Comparison of ENCODE assay signal across 25 cellular contexts in the genomic region with DNA sequence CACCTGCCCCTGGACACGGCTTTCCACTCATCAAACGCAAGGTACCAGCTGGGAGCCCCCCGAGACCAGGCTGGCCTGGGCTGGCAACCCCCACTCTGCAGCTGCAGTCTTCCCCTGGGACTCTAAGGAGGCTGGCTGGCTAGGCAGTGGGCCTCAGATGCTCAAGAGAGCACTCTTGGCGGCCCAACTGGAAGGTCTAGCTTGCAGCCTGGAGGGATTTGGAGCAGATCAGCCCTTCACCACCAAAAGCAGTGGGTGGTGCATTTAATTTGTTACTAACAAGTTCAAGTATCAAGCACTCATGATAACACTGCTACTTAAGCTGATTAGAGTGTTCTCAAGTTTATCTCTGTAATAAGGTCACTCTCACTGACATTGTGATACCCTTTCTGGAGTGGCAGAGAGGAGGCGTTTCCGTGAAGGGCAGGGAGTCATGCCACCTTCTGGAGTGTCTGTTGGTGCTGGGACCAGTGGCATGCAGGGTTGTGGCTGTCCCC. TPM values are rescaled to one million over a fixed set of nuclear protein-coding genes. Genes with fewer than 3 reads are reported as not detected.
DNase-seq lines count a peak whose midpoint lies in the region; ATAC-seq and TF ChIP-seq lines count a peak whose summit lies in the region.
"Had no signal": no experiment of that assay in that cellular context is flagged by ENCODE, and none has a peak within 500 bp of the region (broad histone marks: within the 10 kb centered on the region; RNA-seq: fewer than 3 reads in every experiment).

No MANE protein-coding gene starts in this region.

- ATAC-seq in body of pancreas: no peak
- ATAC-seq in upper lobe of left lung (ENCODE audit: low FRiP score in 2 of 2): peak in 1 of 2 donors; percentile 35
- ATAC-seq: HepG2, mucosa of descending colon had no signal

- H3K9me3 ChIP-seq in body of pancreas (no peaks in the 10 kb centered on the region), upper lobe of left lung (no peaks in the 10 kb centered on the region)
- H3K9me3 ChIP-seq: HAP-1, mucosa of descending colon, neutrophil, right atrium auricular region had no signal

- peaks cover 9% of the 10 kb centered on the region for H3K4me1 Mint-ChIP-seq in activated CD4-positive, alpha-beta T cell treated with anti-CD3 and anti-CD28 coated beads, Interleukin-2, amount 10 ng/mL, durations not matched to agents 24 days and 14 days
- peaks cover 8% of the 10 kb centered on the region for H3K4me1 Mint-ChIP-seq in nephron progenitor cell
- peaks cover 13% of the 10 kb centered on the region for H3K4me1 Mint-ChIP-seq in glutamatergic neuron (ENCODE audit: low read depth, unreplicated experiment)

- no peak for DNase-seq in activated CD4-positive, alpha-beta T cell treated with anti-CD3 and anti-CD28 coated beads, Interleukin-2, amount 10 ng/mL, durations not matched to agents 24 days and 14 days
- no peak for DNase-seq in activated CD4-positive, alpha-beta T cell treated with anti-CD3 and anti-CD28 coated beads for 4 hours
- DNase-seq in body of pancreas: no peak
- no peak for DNase-seq in nephron progenitor cell
- peak in 1 of 2 donors; percentile 68 for DNase-seq in upper lobe of left lung
- no peak for DNase-seq in HT-29 (ENCODE audit: low spot score)
- DNase-seq in glutamatergic neuron: no peak
- DNase-seq in T1000 (lab: John Stamatoyannopoulos, UW): no peak
- DNase-seq: activated CD4-positive, alpha-beta T cell treated with anti-CD3 and anti-CD28 coated beads, Interleukin-2, amount 10 ng/mL, durations not matched to agents 7 days and 5 days; activated CD8-positive, alpha-beta memory T cell treated with anti-CD3 and anti-CD28 coated beads, Interleukin-2, amount 50 U/mL, for 4 hours; activated effector memory CD4-positive, alpha-beta T cell treated with anti-CD3 and anti-CD28 coated beads, Interleukin-2, amount 50 U/mL, for 16 hours; dermis blood vessel endothelial cell; DMS153; kidney glomerular epithelial cell; mucosa of descending colon; NCI-H345; SHP77; stimulated activated naive CD4-positive, alpha-beta T cell had no signal

- no peak overlapping the region for H3K4me3 Mint-ChIP-seq in activated CD4-positive, alpha-beta T cell treated with anti-CD3 and anti-CD28 coated beads, Interleukin-2, amount 10 ng/mL, durations not matched to agents 24 days and 14 days
- H3K4me3 Mint-ChIP-seq in nephron progenitor cell (no peak overlapping the region), glutamatergic neuron (ENCODE audit: unreplicated experiment) (no peak overlapping the region)
- H3K4me3 Mint-ChIP-seq: activated CD4-positive, alpha-beta T cell treated with anti-CD3 and anti-CD28 coated beads, Interleukin-2, amount 10 ng/mL, durations not matched to agents 7 days and 5 days had no signal

- H3K36me3 ChIP-seq in body of pancreas (replicated peaks in 1 of 2; ENCODE audit: insufficient read depth in 1 of 2, low read depth in 2 of 2): peaks cover 0 to 5% of the 10 kb centered on the region in 2 donors
- peaks cover 0 to 66% (median 28%) of the 10 kb centered on the region in 4 donors for H3K36me3 ChIP-seq in upper lobe of left lung

- H3K27ac ChIP-seq in body of pancreas: peak overlapping the region; percentile 10 to 87 (median 72)
- H3K27ac ChIP-seq in upper lobe of left lung: peak overlapping the region in 3 of 4 donors; percentile 45 to 80 (median 55)
- H3K27ac ChIP-seq: cardiac muscle cell, neutrophil, right atrium auricular region had no signal

- peaks cover 61% of the 10 kb centered on the region for H3K4me1 ChIP-seq in body of pancreas
- H3K4me1 ChIP-seq in upper lobe of left lung: peaks cover 30 to 54% (median 46%) of the 10 kb centered on the region in 4 donors

- intact Hi-C loops in activated CD4-positive, alpha-beta T cell treated with anti-CD3 and anti-CD28 coated beads, Interleukin-2, amount 10 ng/mL, durations not matched to agents 24 days and 14 days (cut with micrococcal nuclease): loop anchor here (5.0 kb wide), 1 partner anchor 35 kb away; no protein-coding TSS in a partner anchor
- intact Hi-C loops in body of pancreas (cut with DNase I): no loop called here

- peak overlapping the region; percentile 29 for H3K27ac Mint-ChIP-seq in activated CD4-positive, alpha-beta T cell treated with anti-CD3 and anti-CD28 coated beads, Interleukin-2, amount 10 ng/mL, durations not matched to agents 24 days and 14 days
- H3K27ac Mint-ChIP-seq in nephron progenitor cell: peak overlapping the region; percentile 88
- no peak overlapping the region for H3K27ac Mint-ChIP-seq in glutamatergic neuron (ENCODE audit: unreplicated experiment)
- H3K27ac Mint-ChIP-seq: activated CD4-positive, alpha-beta T cell treated with anti-CD3 and anti-CD28 coated beads, Interleukin-2, amount 10 ng/mL, durations not matched to agents 7 days and 5 days had no signal

- peaks cover 13% of the 10 kb centered on the region for H3K36me3 Mint-ChIP-seq in activated CD4-positive, alpha-beta T cell treated with anti-CD3 and anti-CD28 coated beads, Interleukin-2, amount 10 ng/mL, durations not matched to agents 24 days and 14 days (ENCODE audit: low read depth)
- H3K36me3 Mint-ChIP-seq in nephron progenitor cell (ENCODE audit: low read depth) (peaks cover 21% of the 10 kb centered on the region), glutamatergic neuron (ENCODE audit: unreplicated experiment) (no peaks in the 10 kb centered on the region)

- H3K4me3 ChIP-seq in body of pancreas (no peak overlapping the region), upper lobe of left lung (no peak overlapping the region)
- H3K4me3 ChIP-seq: cardiac muscle cell, HAP-1, mucosa of descending colon, right atrium auricular region had no signal

- TF ChIP-seq EP300 in upper lobe of left lung (IDR thresholded peaks at IDR 0.05): peak in 1 of 4 donors; percentile 90

- no peaks in the 10 kb centered on the region for H3K9me3 Mint-ChIP-seq in activated CD4-positive, alpha-beta T cell treated with anti-CD3 and anti-CD28 coated beads, Interleukin-2, amount 10 ng/mL, durations not matched to agents 24 days and 14 days
- no peaks in the 10 kb centered on the region for H3K9me3 Mint-ChIP-seq in nephron progenitor cell
- peaks cover 6% of the 10 kb centered on the region for H3K9me3 Mint-ChIP-seq in glutamatergic neuron (ENCODE audit: unreplicated experiment)
- H3K9me3 Mint-ChIP-seq: activated CD4-positive, alpha-beta T cell treated with anti-CD3 and anti-CD28 coated beads, Interleukin-2, amount 10 ng/mL, durations not matched to agents 7 days and 5 days had no signal

- no peaks in the 10 kb centered on the region for H3K27me3 Mint-ChIP-seq in activated CD4-positive, alpha-beta T cell treated with anti-CD3 and anti-CD28 coated beads, Interleukin-2, amount 10 ng/mL, durations not matched to agents 24 days and 14 days
- H3K27me3 Mint-ChIP-seq in nephron progenitor cell (ENCODE audit: low read depth, poor library complexity): no peaks in the 10 kb centered on the region
- peaks cover 6% of the 10 kb centered on the region for H3K27me3 Mint-ChIP-seq in glutamatergic neuron (ENCODE audit: unreplicated experiment)
- H3K27me3 Mint-ChIP-seq: activated CD4-positive, alpha-beta T cell treated with anti-CD3 and anti-CD28 coated beads, Interleukin-2, amount 10 ng/mL, durations not matched to agents 7 days and 5 days had no signal

- no peak for TF ChIP-seq CTCF in body of pancreas (IDR thresholded peaks at IDR 0.05)
- no peak for TF ChIP-seq CTCF in nephron progenitor cell (IDR thresholded peaks at IDR 0.05)
- no peak for TF ChIP-seq CTCF in upper lobe of left lung (IDR thresholded peaks at IDR 0.05)
- no peak for TF ChIP-seq CTCF in glutamatergic neuron (IDR thresholded peaks at IDR 0.05; ENCODE audit: partially characterized antibody, unreplicated experiment)

- TF ChIP-seq POLR2A in body of pancreas (IDR thresholded peaks at IDR 0.05) (no peak), upper lobe of left lung (IDR thresholded peaks at IDR 0.05) (no peak)

- no peaks in the 10 kb centered on the region for H3K27me3 ChIP-seq in body of pancreas
- H3K27me3 ChIP-seq in upper lobe of left lung: no peaks in the 10 kb centered on the region
- H3K27me3 ChIP-seq: cardiac muscle cell, neutrophil, right atrium auricular region had no signal

- WGBS in body of pancreas, 2 donors: 35 to 62% methylated on average over 2 to 6 of the region's 6 CpGs
- 73 to 81% methylated on average over 6 of the region's 6 CpGs for WGBS in upper lobe of left lung, 2 donors

RNA-seq across cellular contexts. Expression of a gene that starts 21.5 kb away (rescaled TPM):
- 0.37 TPM in 1 of 2 replicates, not detected in the other for total RNA-seq in activated CD4-positive, alpha-beta T cell treated with anti-CD3 and anti-CD28 coated beads, Interleukin-2, amount 10 ng/mL, durations not matched to agents 24 days and 14 days
- total RNA-seq in body of pancreas (not detected), upper lobe of left lung (1 to 10 TPM in 3 of 6 donors, under 1 TPM in 2, not detected in 1; 0.46 to 7.2 (median 1.2) TPM), glutamatergic neuron (ENCODE audit: unreplicated experiment) (0.64 TPM)
- total RNA-seq in HT-29 (2014; rRNA removed; shearing (Covaris generic)): not detected in 2 replicates
- total RNA-seq: dermis blood vessel endothelial cell, mucosa of descending colon, ureter had no signal

RNA-seq across cellular contexts. Expression of a gene that starts 21.6 kb away (rescaled TPM):
- 113 TPM in 2 replicates for total RNA-seq in activated CD4-positive, alpha-beta T cell treated with anti-CD3 and anti-CD28 coated beads, Interleukin-2, amount 10 ng/mL, durations not matched to agents 24 days and 14 days
- 100 to 1,000 TPM in 1 of 2 donors, 10 to 100 TPM in 1; 43.8 to 119 TPM for total RNA-seq in body of pancreas
- total RNA-seq in upper lobe of left lung: 100 to 1,000 TPM in 2 of 6 donors, 10 to 100 TPM in 4; 48.9 to 152 (median 71.7) TPM
- total RNA-seq in HT-29 (2014; rRNA removed; shearing (Covaris generic)): 122 and 144 TPM in 2 replicates
- total RNA-seq in glutamatergic neuron (ENCODE audit: unreplicated experiment): 68.3 TPM

RNA-seq across cellular contexts. Expression of a gene that starts 25.8 kb away (rescaled TPM):
- 27.3 and 27.7 TPM in 2 replicates for total RNA-seq in activated CD4-positive, alpha-beta T cell treated with anti-CD3 and anti-CD28 coated beads, Interleukin-2, amount 10 ng/mL, durations not matched to agents 24 days and 14 days
- total RNA-seq in body of pancreas: 10 to 100 TPM; 19.2 to 34.9 TPM
- total RNA-seq in upper lobe of left lung: 10 to 100 TPM; 24.3 to 47.1 (median 37.3) TPM
- total RNA-seq in HT-29 (2014; rRNA removed; shearing (Covaris generic)): 23.7 and 25.7 TPM in 2 replicates
- 133 TPM for total RNA-seq in glutamatergic neuron (ENCODE audit: unreplicated experiment)

RNA-seq across cellular contexts. Expression of a gene that starts 52.4 kb away (rescaled TPM):
- total RNA-seq in activated CD4-positive, alpha-beta T cell treated with anti-CD3 and anti-CD28 coated beads, Interleukin-2, amount 10 ng/mL, durations not matched to agents 24 days and 14 days: not detected in 2 replicates
- total RNA-seq in body of pancreas (under 1 TPM in 1 of 2 donors, not detected in 1; 0.66 TPM), upper lobe of left lung (under 1 TPM in 1 of 6 donors, not detected in 5; 0.15 TPM), glutamatergic neuron (ENCODE audit: unreplicated experiment) (not detected)
- not detected in 2 replicates for total RNA-seq in HT-29 (2014; rRNA removed; shearing (Covaris generic))
- total RNA-seq: activated CD4-positive, alpha-beta T cell treated with anti-CD3 and anti-CD28 coated beads, Interleukin-2, amount 10 ng/mL, durations not matched to agents 7 days and 5 days; dermis blood vessel endothelial cell; HepG2; M059J had no signal
